ENCODE assay signal across 12 cellular contexts in the genomic region with DNA sequence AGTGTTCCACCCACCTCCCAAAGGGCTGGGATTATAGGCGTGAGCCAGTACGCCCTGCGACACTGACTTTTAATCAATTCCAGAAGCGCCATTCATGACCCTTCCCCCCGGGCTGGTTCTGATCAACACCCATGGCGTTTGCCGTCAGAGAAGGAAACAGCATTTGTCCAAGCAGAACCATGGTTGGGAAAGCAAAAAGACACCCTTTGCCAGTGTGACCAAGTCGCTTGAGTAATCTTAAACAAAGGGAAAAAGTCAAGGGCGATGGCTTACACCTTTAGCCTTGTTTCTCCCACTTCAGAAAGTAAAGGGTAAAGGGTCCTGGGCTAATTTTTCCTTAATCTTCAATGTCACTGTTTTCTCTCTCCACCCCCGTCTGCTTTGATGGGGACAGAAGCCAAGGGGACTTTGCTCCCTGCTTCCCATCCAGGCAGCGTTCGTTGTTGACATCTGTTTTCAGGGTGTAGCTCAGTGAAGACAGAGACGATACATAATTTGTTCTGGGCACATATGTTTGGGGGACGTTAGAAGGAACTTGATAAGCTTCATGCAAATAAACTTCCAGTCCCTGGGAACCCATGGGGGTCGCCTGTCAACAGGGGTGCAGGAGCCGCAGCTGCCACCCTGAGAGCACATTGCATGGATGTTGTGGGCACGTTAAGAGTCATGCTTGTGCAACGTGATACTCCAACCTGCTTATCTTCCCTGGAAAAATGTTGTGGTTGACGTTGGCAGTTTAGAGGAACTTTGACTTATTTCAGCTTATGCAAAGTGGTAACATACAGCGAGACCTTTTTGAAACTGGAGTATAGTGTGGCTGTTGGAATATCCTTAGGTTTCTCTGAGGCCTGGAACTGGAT. TPM values are rescaled to one million over a fixed set of nuclear protein-coding genes. Genes with fewer than 3 reads are reported as not detected.
DNase-seq lines count a peak whose midpoint lies in the region; ATAC-seq and TF ChIP-seq lines count a peak whose summit lies in the region.
"Had no signal": no experiment of that assay in that cellular context is flagged by ENCODE, and none has a peak within 500 bp of the region (broad histone marks: within the 10 kb centered on the region; RNA-seq: fewer than 3 reads in every experiment).

No MANE protein-coding gene starts in this region.

- in situ Hi-C loops in GM23248 (cut with MboI), result no loop called here

- ATAC-seq in HG02973 (IDR thresholded peaks at IDR 0.05; ENCODE audit: unreplicated experiment) (no peak), GM21447 (IDR thresholded peaks at IDR 0.05; ENCODE audit: unreplicated experiment) (no peak)

- H3K4me1 ChIP-seq in GM23248 (ENCODE audit: insufficient read depth), result peaks cover 12% of the 10 kb centered on the region
- no peaks in the 10 kb centered on the region for H3K4me1 ChIP-seq in A673 (ENCODE audit: insufficient read depth, low read length, poor library complexity, severe bottlenecking)

- H3K9me3 ChIP-seq in GM23248 (ENCODE audit: low read depth) (no peaks in the 10 kb centered on the region), A673 (ENCODE audit: low read depth, low read length, poor library complexity, severe bottlenecking) (no peaks in the 10 kb centered on the region)

- H3K36me3 ChIP-seq in GM23248 (ENCODE audit: low read depth) (no peaks in the 10 kb centered on the region), A673 (ENCODE audit: insufficient read depth, low read length, poor library complexity, severe bottlenecking) (no peaks in the 10 kb centered on the region)

- no peaks in the 10 kb centered on the region for H3K9me2 ChIP-seq in GM23248 (ENCODE audit: insufficient read depth)

- no TSS peak for BruUV-seq in A673 (replicated peaks; lab: Mats Ljungman, UMichigan)

- CTCF ChIA-PET in A673 (lab: Charles Lee), result no interaction called here

- H3K9ac ChIP-seq in GM23248, result no peak overlapping the region

- no peaks in the 10 kb centered on the region for H4K20me1 ChIP-seq in GM23248 (ENCODE audit: insufficient read depth)

- DNase-seq in GM23248 (peak; percentile 28), OCI-M2 (lab: John Stamatoyannopoulos, UW; ENCODE audit: unreplicated experiment) (peak; percentile 29), epithelial cell of proximal tubule (ENCODE audit: low read depth) (peak; percentile 52), non-pigmented ciliary epithelial cell (ENCODE audit: low read depth) (peak; percentile 42), D341Med (ENCODE audit: low spot score) (no peak), A673 (ENCODE audit: low spot score) (no peak)
- DNase-seq: DMS53, hypothalamus, posterior cingulate gyrus had no signal

- no peak overlapping the region for H2AFZ ChIP-seq in GM23248

- TF ChIP-seq CTCF in epithelial cell of proximal tubule (conservative IDR thresholded peaks at IDR 0.05; ENCODE audit: low read depth, low read length) (no peak), A673 (conservative IDR thresholded peaks at IDR 0.05; ENCODE audit: low read depth, low read length) (no peak)

- no peaks in the 10 kb centered on the region for H3K79me2 ChIP-seq in GM23248 (ENCODE audit: insufficient read depth)

- H3K27me3 ChIP-seq in GM23248 (replicated peaks; ENCODE audit: insufficient read depth) (peaks cover 4% of the 10 kb centered on the region; the same call in 1 of the 2 replicates), A673 (replicated peaks; ENCODE audit: insufficient read depth, low read depth, low read length, poor library complexity) (no peaks in the 10 kb centered on the region)

- no peak overlapping the region for H3K4me2 ChIP-seq in GM23248 (ENCODE audit: unreplicated experiment)

- no peak overlapping the region for H3K27ac ChIP-seq in GM23248
- no peak overlapping the region for H3K27ac ChIP-seq in A673 (ENCODE audit: low read depth, low read length, poor library complexity, severe bottlenecking)
- H3K27ac ChIP-seq: RWPE1 had no signal

- WGBS in GM23248 (ENCODE audit: low coverage in 1 of 2, low lambda C conversion rate in 2 of 2, missing lambda C conversion rate in 2 of 2), 2 experiments, result 30 to 31% methylated on average over 20 of the region's 20 CpGs

- POLR2A ChIA-PET in A673 (lab: Charles Lee; ENCODE audit: low non-redundant PET), result no interaction called here

- H3K4me3 ChIP-seq in GM23248 (no peak overlapping the region), epithelial cell of proximal tubule (ENCODE audit: low read depth, low read length) (no peak overlapping the region), A673 (ENCODE audit: low read depth, low read length, poor library complexity, severe bottlenecking) (no peak overlapping the region)

- intact Hi-C loops in A673 (cut with micrococcal nuclease; ENCODE audit: unreplicated experiment), result no loop called here

- H3F3A ChIP-seq in GM23248 (ENCODE audit: insufficient read depth), result 0 out of 2 replicates have a peak, but pooled peaks cover 9% of the 10 kb centered on the region

RNA-seq across cellular contexts. Expression of gene TANGO6, which starts 50.6 kb away (rescaled TPM):
- 12.8 and 17.6 TPM in 2 replicates for total RNA-seq in GM23248 (2014; rRNA removed; shearing (Covaris generic))
- 7.0 and 7.8 TPM in 2 replicates for polyA plus RNA-seq in GM23248 (2016; fragmentation: Nextera tagmentation; extraction: Ambion mirVana)
- total RNA-seq in epithelial cell of proximal tubule (20.0 and 30.9 TPM in 2 replicates), A673 (2021) (15.8 and 18.0 TPM in 2 replicates)

RNA-seq across cellular contexts. Expression of gene CDH1, which starts 55.6 kb away (rescaled TPM):
- total RNA-seq in GM23248 (2014; rRNA removed; shearing (Covaris generic)), result not detected in 2 replicates
- 0.04 TPM in 2 replicates for polyA plus RNA-seq in GM23248 (2016; fragmentation: Nextera tagmentation; extraction: Ambion mirVana)
- total RNA-seq in epithelial cell of proximal tubule, result 29.2 and 56.8 TPM in 2 replicates
- 0.06 and 0.87 TPM in 2 replicates for total RNA-seq in A673 (2021)

Comparison
In these comparisons a context has a peak if more than half of its experiments do, and no peak if none do; other contexts are left out.
1. DNase-seq: peak in GM23248 (single experiment), OCI-M2 (single experiment), epithelial cell of proximal tubule (single experiment) and non-pigmented ciliary epithelial cell (single experiment); none in D341Med (single experiment) and A673 (single experiment).
2. RNA of gene CDH1, which starts 55.6 kb away (total RNA-seq): 29.2 to 56.8 TPM in epithelial cell of proximal tubule; 0.06 to 0.87 TPM in A673 and not detected in GM23248; every median in the first group is over 10 times any median in the second.